8 cellular contexts compared by ENCODE assay signal in genomic region chr19:39970674-39971379, GRCh38. TPM values are rescaled to one million over a fixed set of nuclear protein-coding genes. Genes with fewer than 3 reads are reported as not detected.
DNase-seq lines count a peak whose midpoint lies in the region; ATAC-seq lines count a peak whose summit lies in the region.

Gene PSMC4, plus strand, starts transcription at chr19:39971165. Its CDS starts 38 bp downstream, at chr19:39971203.

- no peaks in the 10 kb centered on the region for H3K27me3 ChIP-seq in BLaER1 treated with 17β-estradiol and CSF1 and Interleukin-3, amounts not matched to agents 10 nM and 100 nM

- H3K4me3 ChIP-seq in BLaER1 treated with 17β-estradiol and CSF1 and Interleukin-3, amounts not matched to agents 10 nM and 100 nM = peak within 1 kb of the TSS; percentile 79 to 96 (median 87)

- peak within 1 kb of the TSS; percentile 70 to 88 (median 80) for H3K27ac ChIP-seq in BLaER1 treated with 17β-estradiol and CSF1 and Interleukin-3, amounts not matched to agents 10 nM and 100 nM

- H3K36me3 ChIP-seq in BLaER1 treated with 17β-estradiol and CSF1 and Interleukin-3, amounts not matched to agents 10 nM and 100 nM = peaks cover 38 to 41% (median 39%) of the 10 kb centered on the region in 11 experiments

- peak within 1 kb of the TSS; percentile 87 to 99 (median 96) for H3K4me2 ChIP-seq in BLaER1 treated with 17β-estradiol and CSF1 and Interleukin-3, amounts not matched to agents 10 nM and 100 nM

- H3K9me3 ChIP-seq in BLaER1 treated with 17β-estradiol and CSF1 and Interleukin-3, amounts not matched to agents 10 nM and 100 nM (replicated peaks in 1 of 11) = no peaks in the 10 kb centered on the region; a peak in 1 of 22 replicates

- ATAC-seq in GM19324 (IDR thresholded peaks at IDR 0.05; ENCODE audit: low FRiP score, unreplicated experiment) (peak; percentile 97), HG03520 (IDR thresholded peaks at IDR 0.05; ENCODE audit: unreplicated experiment) (peak; percentile 96), left lobe of liver (peak; percentile 97)

- H3K9ac ChIP-seq in BLaER1 treated with 17β-estradiol and CSF1 and Interleukin-3, amounts not matched to agents 10 nM and 100 nM = peak within 1 kb of the TSS; percentile 81 to 94 (median 88)

- peaks cover 0 to 39% (median 22%) of the 10 kb centered on the region in 11 experiments; a peak in 13 of 22 replicates for H4K20me1 ChIP-seq in BLaER1 treated with 17β-estradiol and CSF1 and Interleukin-3, amounts not matched to agents 10 nM and 100 nM

- peak; percentile 99 for DNase-seq in NCI-H69 (lab: John Stamatoyannopoulos, UW)
- peak; percentile 98 for DNase-seq in activated CD4-positive, alpha-beta T cell treated with anti-CD3 and anti-CD28 coated beads, Interleukin-2, amount 50 U/mL, for 1 hour
- peak; percentile 99 for DNase-seq in dedifferentiated amniotic fluid mesenchymal stem cell (ENCODE audit: extremely low spot score)
- peak; percentile 99 for DNase-seq in left lobe of liver (ENCODE audit: low spot score)
- peak; percentile 95 to 96 for DNase-seq in stimulated activated CD4-positive, alpha-beta T cell treated with anti-CD3 and anti-CD28 coated beads, Interleukin-2, amount 100 ng/mL, for 48 hours

- H3K4me1 ChIP-seq in BLaER1 treated with 17β-estradiol and CSF1 and Interleukin-3, amounts not matched to agents 10 nM and 100 nM = peaks cover 18 to 73% (median 25%) of the 10 kb centered on the region in 10 experiments

RNA-seq across cellular contexts. Expression of gene PSMC4, which starts in this region (rescaled TPM):
- 47.9 TPM for total RNA-seq in left lobe of liver

Comparison
In these comparisons a context has a peak if more than half of its experiments do, and no peak if none do; other contexts are left out.
1. Peak in every context shown above with its lines: DNase-seq, ATAC-seq, H3K4me3 ChIP-seq and H3K27ac ChIP-seq.